In the genomic region with DNA sequence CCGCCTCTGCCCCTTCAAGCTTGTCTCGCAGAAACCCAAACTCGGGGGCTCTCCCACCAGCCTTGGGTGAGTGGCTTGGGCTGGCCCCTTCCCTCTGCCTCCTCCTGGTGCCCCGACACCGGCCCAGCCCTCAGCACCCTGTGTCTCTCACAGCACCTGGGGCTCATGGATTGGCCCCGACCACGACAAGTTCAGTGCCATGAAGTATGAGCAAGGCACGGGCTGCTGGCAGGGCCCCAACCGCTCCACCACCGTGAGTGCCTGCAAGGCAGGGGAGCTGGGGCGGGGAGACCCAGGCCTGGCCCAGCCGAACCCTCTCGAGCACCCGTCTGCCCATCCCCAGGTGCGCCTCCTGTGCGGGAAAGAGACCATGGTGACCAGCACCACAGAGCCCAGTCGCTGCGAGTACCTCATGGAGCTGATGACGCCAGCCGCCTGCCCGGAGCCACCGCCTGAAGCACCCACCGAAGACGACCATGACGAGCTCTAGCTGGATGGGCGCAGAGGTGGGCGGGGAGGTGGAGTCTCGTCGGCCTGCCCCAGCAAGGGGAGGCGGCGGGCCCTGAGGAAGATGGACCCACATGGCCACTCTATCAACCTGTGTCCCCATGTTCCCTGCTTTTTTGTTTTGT, we compare ENCODE assay signal across 1 cellular context.
TF ChIP-seq lines count a peak whose summit lies in the region.

No MANE protein-coding gene starts in this region.

TF ChIP-seq in IMR-90, 13 proteins besides CTCF, POLR2A, EP300 and RAD21:
- TF ChIP-seq MAFK (IDR thresholded peaks at IDR 0.05; ENCODE audit: low read depth, low read length) (no peak), RCOR1 (IDR thresholded peaks at IDR 0.05; ENCODE audit: insufficient replicate concordance, low read length) (no peak), FOS (IDR thresholded peaks at IDR 0.05; ENCODE audit: low read depth, low read length) (no peak), BHLHE40 (IDR thresholded peaks at IDR 0.05; ENCODE audit: low read depth, low read length) (no peak), MAZ (IDR thresholded peaks at IDR 0.05; ENCODE audit: borderline replicate concordance, low read depth, low read length) (no peak), CEBPB (IDR thresholded peaks at IDR 0.05; ENCODE audit: low read depth, low read length) (no peak), MXI1 (IDR thresholded peaks at IDR 0.05; ENCODE audit: borderline replicate concordance, low read depth, low read length) (no peak), SMC3 (IDR thresholded peaks at IDR 0.05; ENCODE audit: low read depth, low read length) (no peak), NFE2L2 (IDR thresholded peaks at IDR 0.05; ENCODE audit: low read depth, low read length) (no peak), RFX5 (IDR thresholded peaks at IDR 0.05; ENCODE audit: low read depth, low read length) (no peak), CHD1 (IDR thresholded peaks at IDR 0.05; ENCODE audit: low read depth, low read length) (no peak)
- TF ChIP-seq, protein P1, sequence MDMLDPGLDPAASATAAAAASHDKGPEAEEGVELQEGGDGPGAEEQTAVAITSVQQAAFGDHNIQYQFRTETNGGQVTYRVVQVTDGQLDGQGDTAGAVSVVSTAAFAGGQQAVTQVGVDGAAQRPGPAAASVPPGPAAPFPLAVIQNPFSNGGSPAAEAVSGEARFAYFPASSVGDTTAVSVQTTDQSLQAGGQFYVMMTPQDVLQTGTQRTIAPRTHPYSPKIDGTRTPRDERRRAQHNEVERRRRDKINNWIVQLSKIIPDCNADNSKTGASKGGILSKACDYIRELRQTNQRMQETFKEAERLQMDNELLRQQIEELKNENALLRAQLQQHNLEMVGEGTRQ (IDR thresholded peaks at IDR 0.05; ENCODE audit: low read depth, low read length): no peak
- TF ChIP-seq, protein P2, sequence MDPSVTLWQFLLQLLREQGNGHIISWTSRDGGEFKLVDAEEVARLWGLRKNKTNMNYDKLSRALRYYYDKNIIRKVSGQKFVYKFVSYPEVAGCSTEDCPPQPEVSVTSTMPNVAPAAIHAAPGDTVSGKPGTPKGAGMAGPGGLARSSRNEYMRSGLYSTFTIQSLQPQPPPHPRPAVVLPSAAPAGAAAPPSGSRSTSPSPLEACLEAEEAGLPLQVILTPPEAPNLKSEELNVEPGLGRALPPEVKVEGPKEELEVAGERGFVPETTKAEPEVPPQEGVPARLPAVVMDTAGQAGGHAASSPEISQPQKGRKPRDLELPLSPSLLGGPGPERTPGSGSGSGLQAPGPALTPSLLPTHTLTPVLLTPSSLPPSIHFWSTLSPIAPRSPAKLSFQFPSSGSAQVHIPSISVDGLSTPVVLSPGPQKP (IDR thresholded peaks at IDR 0.05; ENCODE audit: borderline replicate concordance, low read depth, low read length): no peak
